Comparison of ENCODE assay signal across 14 cellular contexts in the genomic region with DNA sequence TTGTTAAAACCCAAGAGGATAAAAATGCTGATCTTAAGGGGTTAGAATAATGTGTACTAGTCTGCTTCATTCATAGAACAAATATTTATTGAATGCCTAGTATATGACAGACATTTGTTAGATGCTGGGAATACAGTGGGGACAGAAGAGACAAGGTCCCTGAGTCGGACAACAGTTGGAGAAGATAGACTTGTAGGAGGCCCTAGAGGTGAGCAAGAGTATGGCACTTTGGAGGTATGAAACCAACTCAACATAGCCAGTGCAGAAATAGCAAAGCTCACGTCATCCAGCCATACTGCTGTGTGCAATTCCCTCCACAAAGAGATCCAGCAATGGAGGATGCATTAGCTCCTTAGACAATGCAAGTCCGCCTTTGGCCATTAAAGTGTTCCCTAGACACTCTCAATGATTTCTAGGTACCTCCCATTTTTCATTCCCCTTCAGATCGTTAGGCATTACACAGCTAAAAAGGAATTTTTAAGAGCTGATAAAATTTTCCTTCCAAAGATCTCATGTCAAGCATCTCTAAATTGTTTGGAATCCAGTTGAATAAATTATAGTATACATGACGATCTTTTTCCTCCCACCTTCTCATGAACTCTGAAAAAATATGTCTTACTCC.
DNase-seq lines count a peak whose midpoint lies in the region; ATAC-seq and TF ChIP-seq lines count a peak whose summit lies in the region.
"Had no signal": no experiment of that assay in that cellular context is flagged by ENCODE, and none has a peak within 500 bp of the region (broad histone marks: within the 10 kb centered on the region; RNA-seq: fewer than 3 reads in every experiment).

No MANE protein-coding gene starts in this region.

- H3K4me1 ChIP-seq in cardiac muscle cell (ENCODE audit: low read depth) (peaks cover 3% of the 10 kb centered on the region), Loucy (ENCODE audit: insufficient read depth, low read length, poor library complexity, severe bottlenecking) (no peaks in the 10 kb centered on the region)

- no peaks in the 10 kb centered on the region for H4K20me1 ChIP-seq in Loucy (ENCODE audit: insufficient read depth, low read length, poor library complexity, severe bottlenecking)

- H3K9me3 Mint-ChIP-seq in chondrocyte (ENCODE audit: low read depth) (no peaks in the 10 kb centered on the region), type B pancreatic cell (peaks cover 11% of the 10 kb centered on the region)

- H3K27ac Mint-ChIP-seq in chondrocyte (ENCODE audit: unreplicated experiment) (no peak overlapping the region), type B pancreatic cell (no peak overlapping the region)
- H3K27ac Mint-ChIP-seq: stimulated activated memory B cell treated with anti-CD40 and anti-IgM and Interleukin-4, amounts not matched to agents 10 μg/mL and 1 μg/mL and 100 μg/mL, for 72 hours had no signal

- H3K9ac ChIP-seq in Loucy (ENCODE audit: low read depth, low read length, poor library complexity, severe bottlenecking): no peak overlapping the region

- DNase-seq in cardiac muscle cell (ENCODE audit: low read depth in 1 of 2, low spot score in 1 of 2): no peak
- DNase-seq in left ventricle myocardium superior: no peak
- DNase-seq in chondrocyte (ENCODE audit: low spot score): no peak
- DNase-seq in type B pancreatic cell (ENCODE audit: extremely low spot score, unreplicated experiment): no peak
- DNase-seq in COLO829 (ENCODE audit: low spot score): no peak
- DNase-seq: activated CD4-positive, alpha-beta T cell treated with anti-CD3 and anti-CD28 coated beads, Interleukin-2, amount 50 U/mL, for 4 hours; activated gamma-delta T cell; NCI-H1105 treated with DMSO at 0.1 percent for 48 hours; NCI-H748 treated with DMSO at 0.1 percent for 48 hours; stimulated activated CD4-positive, alpha-beta T cell treated with anti-CD3 and anti-CD28 coated beads, Interleukin-2, amount 100 ng/mL, for 48 hours had no signal

- no peak overlapping the region for H3K4me2 ChIP-seq in Loucy (ENCODE audit: low read depth, low read length, poor library complexity, severe bottlenecking)

- H3K4me3 Mint-ChIP-seq in chondrocyte (ENCODE audit: unreplicated experiment) (no peak overlapping the region), type B pancreatic cell (no peak overlapping the region)
- H3K4me3 Mint-ChIP-seq: stimulated activated memory B cell treated with anti-CD40 and anti-IgM and Interleukin-4, amounts not matched to agents 10 μg/mL and 1 μg/mL and 100 μg/mL, for 72 hours had no signal

- H3K4me1 Mint-ChIP-seq in chondrocyte (ENCODE audit: low read depth) (no peaks in the 10 kb centered on the region), type B pancreatic cell (ENCODE audit: unreplicated experiment) (peaks cover 10% of the 10 kb centered on the region)
- H3K4me1 Mint-ChIP-seq: stimulated activated memory B cell treated with anti-CD40 and anti-IgM and Interleukin-4, amounts not matched to agents 10 μg/mL and 1 μg/mL and 100 μg/mL, for 72 hours had no signal

- intact Hi-C loops in left ventricle myocardium superior (cut with micrococcal nuclease): no loop called here

- H2AFZ ChIP-seq in Loucy (ENCODE audit: low read length): no peak overlapping the region

- H3K27ac ChIP-seq in cardiac muscle cell: no peak overlapping the region

- no peak for ATAC-seq in left ventricle myocardium superior
- no peak for ATAC-seq in GM19455 (IDR thresholded peaks at IDR 0.05; ENCODE audit: unreplicated experiment)
- ATAC-seq in GM19324 (IDR thresholded peaks at IDR 0.05; ENCODE audit: low FRiP score, unreplicated experiment): no peak
- ATAC-seq: stimulated activated memory B cell treated with anti-CD40 and anti-IgM and Interleukin-4, amounts not matched to agents 10 μg/mL and 1 μg/mL and 100 μg/mL, for 72 hours had no signal

- H3K36me3 ChIP-seq in cardiac muscle cell: no peaks in the 10 kb centered on the region
- H3K36me3 ChIP-seq in Loucy (ENCODE audit: insufficient read depth, low read length): no peaks in the 10 kb centered on the region

- peaks cover 3% of the 10 kb centered on the region for H3K27me3 Mint-ChIP-seq in chondrocyte (ENCODE audit: low read depth)
- peaks cover 5% of the 10 kb centered on the region for H3K27me3 Mint-ChIP-seq in type B pancreatic cell
- H3K27me3 Mint-ChIP-seq: stimulated activated memory B cell treated with anti-CD40 and anti-IgM and Interleukin-4, amounts not matched to agents 10 μg/mL and 1 μg/mL and 100 μg/mL, for 72 hours had no signal

- TF ChIP-seq CTCF in cardiac muscle cell (IDR thresholded peaks at IDR 0.05; ENCODE audit: low read depth, low read length) (peak; percentile 28), Loucy (conservative IDR thresholded peaks at IDR 0.05; ENCODE audit: low read length) (peak; percentile 36; the same call in 1 of the 2 replicates), chondrocyte (IDR thresholded peaks at IDR 0.05) (peak; percentile 30), type B pancreatic cell (conservative IDR thresholded peaks at IDR 0.05) (peak; percentile 63)

- no peaks in the 10 kb centered on the region for H3K36me3 Mint-ChIP-seq in chondrocyte (ENCODE audit: low read depth)
- H3K36me3 Mint-ChIP-seq in type B pancreatic cell: no peaks in the 10 kb centered on the region
- H3K36me3 Mint-ChIP-seq: stimulated activated memory B cell treated with anti-CD40 and anti-IgM and Interleukin-4, amounts not matched to agents 10 μg/mL and 1 μg/mL and 100 μg/mL, for 72 hours had no signal

- H3F3A ChIP-seq in Loucy (ENCODE audit: low read depth): no peaks in the 10 kb centered on the region

- no peaks in the 10 kb centered on the region for H3K79me2 ChIP-seq in Loucy (ENCODE audit: insufficient read depth, low read length)

- no peaks in the 10 kb centered on the region for H3K9me2 ChIP-seq in Loucy (replicated peaks; ENCODE audit: low read depth, low read length)

- H3K27me3 ChIP-seq in cardiac muscle cell (no peaks in the 10 kb centered on the region), Loucy (ENCODE audit: insufficient read depth, low read length, poor library complexity, severe bottlenecking) (no peaks in the 10 kb centered on the region)

- H3K4me3 ChIP-seq in cardiac muscle cell (no peak overlapping the region), Loucy (ENCODE audit: low read length, poor library complexity, severe bottlenecking) (no peak overlapping the region)

- H3K9me3 ChIP-seq in cardiac muscle cell (ENCODE audit: low read depth): no peaks in the 10 kb centered on the region
- H3K9me3 ChIP-seq in Loucy (ENCODE audit: insufficient read depth, low read depth, low read length): no peaks in the 10 kb centered on the region
